1 cellular context compared by ENCODE assay signal in genomic region chr9:127904518-127904887, GRCh38.
TF ChIP-seq lines count a peak whose summit lies in the region.

No MANE protein-coding gene starts in this region.

TF ChIP-seq in HepG2, 621 proteins besides CTCF, POLR2A, EP300 and RAD21 (continues in another document):
- TF ChIP-seq ZNF292 (CRISPR knock-in tag; IDR thresholded peaks at IDR 0.05; ENCODE audit: borderline replicate concordance, low read depth): no peak
- TF ChIP-seq ZNF333 (CRISPR knock-in tag; IDR thresholded peaks at IDR 0.05; ENCODE audit: borderline replicate concordance): no peak
- 0 out of 2 replicates have a peak, but pooled peaks have one; percentile 48 for TF ChIP-seq TARDBP (CRISPR knock-in tag; IDR thresholded peaks at IDR 0.05)
- 0 out of 2 replicates have a peak, but pooled peaks have one; percentile 21 for TF ChIP-seq PAXIP1 (CRISPR knock-in tag; conservative IDR thresholded peaks at IDR 0.05)
- peak; percentile 1; the same call in 1 of the 2 replicates for TF ChIP-seq ZFY (CRISPR knock-in tag; IDR thresholded peaks at IDR 0.05)
- TF ChIP-seq ZNF562 (CRISPR knock-in tag; IDR thresholded peaks at IDR 0.05; ENCODE audit: borderline replicate concordance): no peak
- TF ChIP-seq ERF (CRISPR knock-in tag; IDR thresholded peaks at IDR 0.05): no peak
- no peak for TF ChIP-seq FOXA1 (IDR thresholded peaks at IDR 0.05)
- TF ChIP-seq FOXA1 (CRISPR knock-in tag; IDR thresholded peaks at IDR 0.05): no peak
- no peak for TF ChIP-seq FOXM1 (CRISPR knock-in tag; IDR thresholded peaks at IDR 0.05)
- TF ChIP-seq ISL2 (CRISPR knock-in tag; IDR thresholded peaks at IDR 0.05): no peak
- TF ChIP-seq MLXIP (CRISPR knock-in tag; IDR thresholded peaks at IDR 0.05; ENCODE audit: borderline replicate concordance): no peak
- TF ChIP-seq ZNF570 (CRISPR knock-in tag; IDR thresholded peaks at IDR 0.05; ENCODE audit: borderline replicate concordance): no peak
- TF ChIP-seq SP4 (CRISPR knock-in tag; IDR thresholded peaks at IDR 0.05): no peak
- TF ChIP-seq ZNF180 (CRISPR knock-in tag; IDR thresholded peaks at IDR 0.05; ENCODE audit: borderline replicate concordance, low read depth): no peak
- TF ChIP-seq HMGA1 (CRISPR knock-in tag; conservative IDR thresholded peaks at IDR 0.05): no peak
- TF ChIP-seq ZNF235 (CRISPR knock-in tag; IDR thresholded peaks at IDR 0.05; ENCODE audit: borderline replicate concordance): no peak
- TF ChIP-seq ZNF879 (CRISPR knock-in tag; IDR thresholded peaks at IDR 0.05): peak; percentile 72; the same call in 1 of the 2 replicates
- TF ChIP-seq CHCHD3 (CRISPR knock-in tag; IDR thresholded peaks at IDR 0.05): no peak
- no peak for TF ChIP-seq ZNF501 (CRISPR knock-in tag; IDR thresholded peaks at IDR 0.05)
- no peak for TF ChIP-seq CENPX (CRISPR knock-in tag; IDR thresholded peaks at IDR 0.05)
- TF ChIP-seq ZNF354B (CRISPR knock-in tag; IDR thresholded peaks at IDR 0.05): no peak
- TF ChIP-seq ZNF678 (CRISPR knock-in tag; IDR thresholded peaks at IDR 0.05): no peak
- no peak for TF ChIP-seq KAT2B (IDR thresholded peaks at IDR 0.05; ENCODE audit: borderline replicate concordance, low read depth, low read length)
- no peak for TF ChIP-seq FOXK2 (IDR thresholded peaks at IDR 0.05)
- no peak for TF ChIP-seq ZNF777 (CRISPR knock-in tag; IDR thresholded peaks at IDR 0.05)
- no peak for TF ChIP-seq ZNF891 (CRISPR knock-in tag; IDR thresholded peaks at IDR 0.05)
- TF ChIP-seq TRAFD1 (CRISPR knock-in tag; IDR thresholded peaks at IDR 0.05; ENCODE audit: borderline replicate concordance): no peak
- no peak for TF ChIP-seq ZBTB4 (CRISPR knock-in tag; IDR thresholded peaks at IDR 0.05; ENCODE audit: borderline replicate concordance)
- TF ChIP-seq ELF3 (CRISPR knock-in tag; IDR thresholded peaks at IDR 0.05): peak; percentile 64
- TF ChIP-seq DRAP1 (CRISPR knock-in tag; IDR thresholded peaks at IDR 0.05): 0 out of 2 replicates have a peak, but pooled peaks have one; percentile 23
- TF ChIP-seq ZNF512 (CRISPR knock-in tag; IDR thresholded peaks at IDR 0.05): no peak
- TF ChIP-seq TP53 (CRISPR knock-in tag; conservative IDR thresholded peaks at IDR 0.05): no peak
- TF ChIP-seq ZNF850 (CRISPR knock-in tag; conservative IDR thresholded peaks at IDR 0.05): no peak
- TF ChIP-seq HDAC6 (IDR thresholded peaks at IDR 0.05; ENCODE audit: low read depth, low read length): no peak
- TF ChIP-seq BATF2 (CRISPR knock-in tag; IDR thresholded peaks at IDR 0.05): no peak
- TF ChIP-seq MATR3 (CRISPR knock-in tag; IDR thresholded peaks at IDR 0.05): no peak
- no peak for TF ChIP-seq PPARG (CRISPR knock-in tag; conservative IDR thresholded peaks at IDR 0.05)
- peak; percentile 18; the same call in 1 of the 2 replicates for TF ChIP-seq PHF21A (CRISPR knock-in tag; IDR thresholded peaks at IDR 0.05)
- no peak for TF ChIP-seq PLRG1 (conservative IDR thresholded peaks at IDR 0.05)
- peak; percentile 63; the same call in 1 of the 2 replicates for TF ChIP-seq ZFX (CRISPR knock-in tag; IDR thresholded peaks at IDR 0.05; ENCODE audit: low read depth)
- TF ChIP-seq ZNF687 (CRISPR knock-in tag; IDR thresholded peaks at IDR 0.05): peak; percentile 39; the same call in 1 of the 2 replicates
- no peak for TF ChIP-seq EEA1 (CRISPR knock-in tag; IDR thresholded peaks at IDR 0.05; ENCODE audit: borderline replicate concordance)
- no peak for TF ChIP-seq GLMP (CRISPR knock-in tag; IDR thresholded peaks at IDR 0.05; ENCODE audit: borderline replicate concordance)
- TF ChIP-seq GZF1 (CRISPR knock-in tag; IDR thresholded peaks at IDR 0.05): no peak
- TF ChIP-seq ZNF572 (CRISPR knock-in tag; IDR thresholded peaks at IDR 0.05): no peak
- peak; percentile 37; the same call in 1 of the 2 replicates for TF ChIP-seq KDM2A (CRISPR knock-in tag; IDR thresholded peaks at IDR 0.05; ENCODE audit: borderline replicate concordance, low read depth)
